ENCODE assay signal across 8 cellular contexts in genomic region chr16:14903191-14903957, GRCh38. TPM values are rescaled to one million over a fixed set of nuclear protein-coding genes. Genes with fewer than 3 reads are reported as not detected.
DNase-seq lines count a peak whose midpoint lies in the region; ATAC-seq, FAIRE-seq and TF ChIP-seq lines count a peak whose summit lies in the region.
"Not testable (repeated sequence)": the region's sequence is repeated elsewhere in the genome, so short reads cannot be mapped to it uniquely, and the experiment has no call there.

No MANE protein-coding gene starts in this region.

- DNase-seq in AG10803 (ENCODE audit: low read depth) (peak; percentile 6), PC-3 (peak; percentile 1), coronary artery (ENCODE audit: low spot score) (peak; percentile 9), myocyte (ENCODE audit: low read depth) (peak; percentile 2)
- not testable (repeated sequence) for DNase-seq in GM12891 (ENCODE audit: insufficient read length, low spot score); stimulated activated naive B cell treated with anti-CD40 and anti-IgM and Interleukin-4, amounts not matched to agents 10 μg/mL and 1 μg/mL and 100 μg/mL, for 72 hours
- peak; percentile 4 for DNase-seq in activated CD4-positive, alpha-beta T cell treated with anti-CD3 and anti-CD28 coated beads for 48 hours

- not testable (repeated sequence) for H4K20me1 ChIP-seq in PC-3 (ENCODE audit: low read length)

- FAIRE-seq in GM12891 (lab: Jason Lieb, UNC) = not testable (repeated sequence)

- not testable (repeated sequence) for H3K36me3 Mint-ChIP-seq in activated T-helper 17 cell treated with anti-CD3 and anti-CD28 coated beads, Interleukin-2, amount 50 U/mL, for 72 hours (ENCODE audit: low read depth); stimulated activated naive B cell treated with anti-CD40 and anti-IgM and Interleukin-4, amounts not matched to agents 10 μg/mL and 1 μg/mL and 100 μg/mL, for 72 hours

- not testable (repeated sequence) for TF ChIP-seq POLR2A in GM12891 (IDR thresholded peaks at IDR 0.05; ENCODE audit: low read depth, low read length)

- CTCF ChIA-PET in PC-3 (lab: Charles Lee) = not testable (repeated sequence)

- H3F3A ChIP-seq in PC-3 (ENCODE audit: low read length, unreplicated experiment) = not testable (repeated sequence)

- H3K4me1 Mint-ChIP-seq in activated T-helper 17 cell treated with anti-CD3 and anti-CD28 coated beads, Interleukin-2, amount 50 U/mL, for 72 hours; stimulated activated naive B cell treated with anti-CD40 and anti-IgM and Interleukin-4, amounts not matched to agents 10 μg/mL and 1 μg/mL and 100 μg/mL, for 72 hours: not testable (repeated sequence)

- not testable (repeated sequence) for H3K36me3 ChIP-seq in PC-3 (ENCODE audit: low read depth, low read length)

- not testable (repeated sequence) for H2AFZ ChIP-seq in PC-3 (ENCODE audit: low read length)

- not testable (repeated sequence) for H3K4me3 ChIP-seq in AG10803 (ENCODE audit: low read length); PC-3 (ENCODE audit: low read length); coronary artery

- not testable (repeated sequence) for H3K27me3 Mint-ChIP-seq in activated T-helper 17 cell treated with anti-CD3 and anti-CD28 coated beads, Interleukin-2, amount 50 U/mL, for 72 hours; stimulated activated naive B cell treated with anti-CD40 and anti-IgM and Interleukin-4, amounts not matched to agents 10 μg/mL and 1 μg/mL and 100 μg/mL, for 72 hours

- not testable (repeated sequence) for H3K4me1 ChIP-seq in PC-3 (ENCODE audit: insufficient read depth, low read length)

- H3K9me2 ChIP-seq in PC-3 (replicated peaks; ENCODE audit: low read length) = not testable (repeated sequence)

- H3K79me2 ChIP-seq in PC-3 (ENCODE audit: low read length) = not testable (repeated sequence)

- BruUV-seq in PC-3 (replicated peaks; lab: Mats Ljungman, UMichigan) = not testable (repeated sequence)

- not testable (repeated sequence) for H3K27ac ChIP-seq in PC-3 (ENCODE audit: low read length); coronary artery

- POLR2A ChIA-PET in PC-3 (lab: Charles Lee; ENCODE audit: unreplicated experiment) = not testable (repeated sequence)

- not testable (repeated sequence) for H3K9me3 ChIP-seq in PC-3 (ENCODE audit: low read length)

- ATAC-seq in PC-3 = not testable (repeated sequence)
- ATAC-seq in activated T-helper 17 cell treated with anti-CD3 and anti-CD28 coated beads, Interleukin-2, amount 50 U/mL, for 72 hours (replicated peaks) = peak; percentile 95
- peak; percentile 75 to 90 for ATAC-seq in stimulated activated naive B cell treated with anti-CD40 and anti-IgM and Interleukin-4, amounts not matched to agents 10 μg/mL and 1 μg/mL and 100 μg/mL, for 72 hours (replicated peaks)

- H3K4me2 ChIP-seq in PC-3 (ENCODE audit: low read length) = not testable (repeated sequence)

- not testable (repeated sequence) for H3K9ac ChIP-seq in PC-3 (ENCODE audit: low read length)

- intact Hi-C loops in PC-3 (cut with micrococcal nuclease) = not testable (repeated sequence)

- H3K27ac Mint-ChIP-seq in activated T-helper 17 cell treated with anti-CD3 and anti-CD28 coated beads, Interleukin-2, amount 50 U/mL, for 72 hours; stimulated activated naive B cell treated with anti-CD40 and anti-IgM and Interleukin-4, amounts not matched to agents 10 μg/mL and 1 μg/mL and 100 μg/mL, for 72 hours: not testable (repeated sequence)

- H3K4me3 Mint-ChIP-seq in activated T-helper 17 cell treated with anti-CD3 and anti-CD28 coated beads, Interleukin-2, amount 50 U/mL, for 72 hours = peak overlapping the region; percentile 37
- not testable (repeated sequence) for H3K4me3 Mint-ChIP-seq in stimulated activated naive B cell treated with anti-CD40 and anti-IgM and Interleukin-4, amounts not matched to agents 10 μg/mL and 1 μg/mL and 100 μg/mL, for 72 hours

- not testable (repeated sequence) for H3K9me3 Mint-ChIP-seq in activated T-helper 17 cell treated with anti-CD3 and anti-CD28 coated beads, Interleukin-2, amount 50 U/mL, for 72 hours; stimulated activated naive B cell treated with anti-CD40 and anti-IgM and Interleukin-4, amounts not matched to agents 10 μg/mL and 1 μg/mL and 100 μg/mL, for 72 hours

- TF ChIP-seq CTCF in AG10803 (conservative IDR thresholded peaks at IDR 0.05; ENCODE audit: low read length); PC-3 (conservative IDR thresholded peaks at IDR 0.05; ENCODE audit: low read depth, low read length); coronary artery (IDR thresholded peaks at IDR 0.05): not testable (repeated sequence)

- not testable (repeated sequence) for H3K27me3 ChIP-seq in PC-3 (ENCODE audit: low read length)

TF ChIP-seq in GM12891, 5 proteins besides CTCF, POLR2A, EP300 and RAD21:
- TF ChIP-seq SPI1 (IDR thresholded peaks at IDR 0.05; ENCODE audit: low read depth, low read length) = peak; percentile 57

RNA-seq across cellular contexts. Expression of gene NPIPA1, which starts 33.9 kb away (rescaled TPM):
- polyA plus RNA-seq in GM12891 (2012; ENCODE audit: low read depth, missing spikeins) = 47.0 TPM
- total RNA-seq in PC-3 (2014; rRNA removed) (10.9 and 16.8 TPM in 2 replicates), myocyte (73.0 and 74.4 TPM in 2 replicates)
- 100 to 1,000 TPM in 1 of 2 donors, 10 to 100 TPM in 1; 98.7 to 109 TPM for total RNA-seq in activated T-helper 17 cell treated with anti-CD3 and anti-CD28 coated beads, Interleukin-2, amount 50 U/mL, for 72 hours
- polyA plus RNA-seq in myocyte (2012) = 167 TPM
